Comparison of ENCODE assay signal across 1 cellular context in the genomic region with DNA sequence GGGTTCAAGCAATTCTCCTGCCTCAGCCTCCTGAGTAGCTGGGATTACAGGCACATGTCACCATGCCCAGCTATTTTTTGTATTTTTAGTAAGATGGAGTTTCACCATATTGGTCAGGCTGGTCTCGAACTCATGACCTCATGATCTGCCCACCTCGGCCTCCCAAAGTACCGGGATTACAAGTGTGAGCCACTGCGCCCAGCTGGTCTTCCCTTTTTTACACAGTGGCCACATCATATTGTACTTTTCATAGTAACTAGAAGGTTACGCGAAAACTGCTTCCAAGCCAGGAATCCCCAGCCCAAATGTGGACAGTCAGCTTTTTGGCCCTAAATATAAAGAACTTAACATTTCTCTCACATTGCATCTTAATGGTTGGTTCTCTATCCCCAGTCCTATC.
TF ChIP-seq lines count a peak whose summit lies in the region.

No MANE protein-coding gene starts in this region.

TF ChIP-seq in WTC11, 78 proteins besides CTCF, POLR2A, EP300 and RAD21 (continued from another document):
- TF ChIP-seq ZBTB21 (CRISPR knock-in tag; IDR thresholded peaks at IDR 0.05; ENCODE audit: borderline replicate concordance) (no peak), NR1H2 (CRISPR knock-in tag; IDR thresholded peaks at IDR 0.05) (no peak)
- TF ChIP-seq, protein P1, sequence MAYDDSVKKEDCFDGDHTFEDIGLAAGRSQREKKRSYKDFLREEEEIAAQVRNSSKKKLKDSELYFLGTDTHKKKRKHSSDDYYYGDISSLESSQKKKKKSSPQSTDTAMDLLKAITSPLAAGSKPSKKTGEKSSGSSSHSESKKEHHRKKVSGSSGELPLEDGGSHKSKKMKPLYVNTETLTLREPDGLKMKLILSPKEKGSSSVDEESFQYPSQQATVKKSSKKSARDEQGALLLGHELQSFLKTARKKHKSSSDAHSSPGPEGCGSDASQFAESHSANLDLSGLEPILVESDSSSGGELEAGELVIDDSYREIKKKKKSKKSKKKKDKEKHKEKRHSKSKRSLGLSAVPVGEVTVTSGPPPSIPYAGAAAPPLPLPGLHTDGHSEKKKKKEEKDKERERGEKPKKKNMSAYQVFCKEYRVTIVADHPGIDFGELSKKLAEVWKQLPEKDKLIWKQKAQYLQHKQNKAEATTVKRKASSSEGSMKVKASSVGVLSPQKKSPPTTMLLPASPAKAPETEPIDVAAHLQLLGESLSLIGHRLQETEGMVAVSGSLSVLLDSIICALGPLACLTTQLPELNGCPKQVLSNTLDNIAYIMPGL (CRISPR knock-in tag; IDR thresholded peaks at IDR 0.05): no peak
- TF ChIP-seq, protein P2, sequence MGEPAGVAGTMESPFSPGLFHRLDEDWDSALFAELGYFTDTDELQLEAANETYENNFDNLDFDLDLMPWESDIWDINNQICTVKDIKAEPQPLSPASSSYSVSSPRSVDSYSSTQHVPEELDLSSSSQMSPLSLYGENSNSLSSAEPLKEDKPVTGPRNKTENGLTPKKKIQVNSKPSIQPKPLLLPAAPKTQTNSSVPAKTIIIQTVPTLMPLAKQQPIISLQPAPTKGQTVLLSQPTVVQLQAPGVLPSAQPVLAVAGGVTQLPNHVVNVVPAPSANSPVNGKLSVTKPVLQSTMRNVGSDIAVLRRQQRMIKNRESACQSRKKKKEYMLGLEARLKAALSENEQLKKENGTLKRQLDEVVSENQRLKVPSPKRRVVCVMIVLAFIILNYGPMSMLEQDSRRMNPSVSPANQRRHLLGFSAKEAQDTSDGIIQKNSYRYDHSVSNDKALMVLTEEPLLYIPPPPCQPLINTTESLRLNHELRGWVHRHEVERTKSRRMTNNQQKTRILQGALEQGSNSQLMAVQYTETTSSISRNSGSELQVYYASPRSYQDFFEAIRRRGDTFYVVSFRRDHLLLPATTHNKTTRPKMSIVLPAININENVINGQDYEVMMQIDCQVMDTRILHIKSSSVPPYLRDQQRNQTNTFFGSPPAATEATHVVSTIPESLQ (CRISPR knock-in tag; IDR thresholded peaks at IDR 0.05): no peak
